In the genomic region with DNA sequence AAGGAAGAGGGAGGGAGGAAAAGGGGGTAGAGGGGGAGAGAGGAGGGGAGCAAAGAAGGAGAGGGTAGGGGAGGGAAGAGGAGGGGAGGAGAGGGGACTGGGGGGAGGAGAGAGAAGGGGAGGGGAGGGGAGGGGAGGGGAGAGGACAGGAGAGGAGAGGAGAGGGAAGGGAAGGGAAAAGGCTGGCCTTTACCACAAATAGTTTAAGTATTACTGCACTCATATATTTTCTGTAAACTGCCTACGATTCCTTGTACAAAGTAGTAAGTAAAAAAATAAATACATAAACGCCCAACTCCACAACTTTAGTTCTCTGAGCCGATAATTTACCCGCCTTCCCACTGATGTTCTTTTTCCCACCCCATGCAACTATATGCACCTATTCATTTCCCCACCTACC, we compare ENCODE assay signal across 28 cellular contexts. TPM values are rescaled to one million over a fixed set of nuclear protein-coding genes. Genes with fewer than 3 reads are reported as not detected.
"Had no signal": no experiment of that assay in that cellular context is flagged by ENCODE, and none has a peak within 500 bp of the region (broad histone marks: within the 10 kb centered on the region; RNA-seq: fewer than 3 reads in every experiment).

No MANE protein-coding gene starts in this region.

- H3K27ac ChIP-seq: neutrophil, pancreas, skin epidermis, spleen, suprapubic skin, testis, upper lobe of right lung, uterus had no signal

- H3K9me3 ChIP-seq: neutrophil, pancreas, prostate gland, suprapubic skin, testis, upper lobe of right lung, uterus had no signal

- H3K4me1 ChIP-seq: pancreas, prostate gland, spleen, suprapubic skin, testis, tibial nerve, upper lobe of right lung, uterus had no signal

- DNase-seq: naive B cell; naive thymus-derived CD8-positive, alpha-beta T cell; nephron progenitor cell; nucleus accumbens; pancreas; right cardiac atrium; spleen; stimulated activated CD4-positive, alpha-beta T cell treated with anti-CD3 and anti-CD28 coated beads, Interleukin-12 subunit alpha, Interleukin-12 subunit beta, amount 100 ng/mL, for 4 hours; stimulated activated CD4-positive, alpha-beta T cell treated with anti-CD3 and anti-CD28 coated beads, Interleukin-1b, Interleukin-23, amount 100 ng/mL, for 48 hours; stimulated activated CD4-positive, alpha-beta T cell treated with anti-CD3 and anti-CD28 coated beads, Interleukin-4, amount 100 ng/mL, for 1 hour; stimulated activated CD4-positive, alpha-beta T cell treated with anti-CD3 and anti-CD28 coated beads, Interleukin-4, amount 100 ng/mL, for 4 hours; stimulated activated CD8-positive, alpha-beta memory T cell treated with anti-CD3 and anti-CD28 coated beads, Interleukin-4, amount 100 ng/mL, for 48 hours; stimulated activated naive CD4-positive, alpha-beta T cell; stimulated activated naive CD8-positive, alpha-beta T cell treated with anti-CD3 and anti-CD28 coated beads, Interleukin-15, amount 100 ng/mL, for 72 hours; stimulated activated naive CD8-positive, alpha-beta T cell treated with anti-CD3 and anti-CD28 coated beads, Interleukin-15, Interleukin-2, amounts not matched to agents 100 U/mL and 50 U/mL, for 24 hours; substantia nigra; testis; trophoblast cell; upper lobe of right lung; uterus had no signal

- H3K27me3 ChIP-seq: pancreas, testis, tibial nerve, uterus had no signal

- H3K36me3 ChIP-seq: neutrophil, pancreas, prostate gland, spleen, suprapubic skin, tibial nerve, upper lobe of right lung, uterus had no signal

- H3K4me3 ChIP-seq: pancreas, prostate gland, skin epidermis, smooth muscle cell, spleen, suprapubic skin, testis, tibial nerve, upper lobe of right lung, uterus had no signal

- H3K4me2 ChIP-seq: smooth muscle cell had no signal

- ATAC-seq: naive thymus-derived CD8-positive, alpha-beta T cell; natural killer cell treated with Interleukin-12 subunit alpha and Interleukin-12 subunit beta and Interleukin-15 and Interleukin-18, amount 100 ng/mL, for 72 hours; right cardiac atrium; stimulated activated memory B cell treated with anti-CD40 and anti-IgM and Interleukin-4, amounts not matched to agents 10 μg/mL and 1 μg/mL and 100 μg/mL, for 72 hours; stimulated activated naive CD8-positive, alpha-beta T cell treated with anti-CD3 and anti-CD28 coated beads, Interleukin-15, amount 100 ng/mL, for 72 hours; stimulated activated naive CD8-positive, alpha-beta T cell treated with anti-CD3 and anti-CD28 coated beads, Interleukin-15, Interleukin-2, amounts not matched to agents 100 U/mL and 50 U/mL, for 24 hours; upper lobe of right lung had no signal

RNA-seq across cellular contexts. Expression of a gene that starts 23.7 kb away (rescaled TPM):
- total RNA-seq: natural killer cell treated with Interleukin-12 subunit alpha and Interleukin-12 subunit beta and Interleukin-15 and Interleukin-18, amount 100 ng/mL, for 72 hours had no signal
- polyA plus RNA-seq: naive thymus-derived CD8-positive, alpha-beta T cell; smooth muscle cell had no signal
